Comparison of ENCODE assay signal across 10 cellular contexts in the genomic region with DNA sequence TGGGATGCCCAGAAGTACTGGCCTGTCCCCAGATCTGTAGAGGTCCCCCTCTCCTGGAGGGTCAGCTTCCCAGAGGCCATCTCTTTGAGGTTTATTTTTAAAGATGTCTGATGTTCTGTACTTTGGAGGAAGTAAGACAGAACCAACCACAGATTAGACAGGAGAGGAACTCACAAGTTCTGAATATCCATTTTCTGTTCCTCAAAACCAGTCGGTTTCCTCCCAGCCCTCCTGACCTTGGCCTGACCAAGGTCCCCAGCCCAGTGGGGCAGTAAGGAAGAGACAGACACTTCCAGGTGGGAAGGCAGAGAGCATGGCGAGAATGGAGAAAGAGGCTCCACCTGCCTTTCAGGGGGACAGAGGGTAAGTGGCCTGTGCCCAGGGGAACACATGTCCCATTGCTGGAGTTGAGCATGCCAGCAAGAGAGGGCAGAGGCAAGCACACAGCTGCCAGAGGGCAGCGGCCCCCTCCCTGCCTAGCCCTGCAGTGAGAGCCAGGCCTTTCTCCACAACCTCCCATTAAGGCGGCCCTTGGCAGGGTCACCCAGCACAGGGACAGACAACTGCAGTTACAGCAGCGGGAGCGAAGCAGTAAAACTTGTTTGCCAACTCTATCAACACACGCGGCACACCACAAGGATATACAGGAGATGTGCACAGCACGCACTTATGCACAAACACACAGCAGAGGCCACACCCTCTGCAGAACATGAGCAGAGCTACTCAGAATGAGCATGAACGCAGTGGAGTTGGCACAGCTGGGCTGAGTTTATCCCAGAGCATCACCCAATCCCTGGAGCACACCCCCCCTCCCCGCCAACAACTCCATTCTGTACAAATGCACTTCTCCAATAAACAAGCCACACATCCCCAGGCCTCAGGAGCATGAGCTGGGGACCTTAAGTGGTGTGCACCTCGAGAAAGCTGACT. TPM values are rescaled to one million over a fixed set of nuclear protein-coding genes. Genes with fewer than 3 reads are reported as not detected.
DNase-seq lines count a peak whose midpoint lies in the region; ATAC-seq and TF ChIP-seq lines count a peak whose summit lies in the region.
"Had no signal": no experiment of that assay in that cellular context is flagged by ENCODE, and none has a peak within 500 bp of the region (broad histone marks: within the 10 kb centered on the region; RNA-seq: fewer than 3 reads in every experiment).

No MANE protein-coding gene starts in this region.

- TF ChIP-seq CTCF in transverse colon (IDR thresholded peaks at IDR 0.05), result no peak
- no peak for TF ChIP-seq CTCF in osteoblast (IDR thresholded peaks at IDR 0.05; ENCODE audit: extremely low read depth, low read depth, low read length)

- TF ChIP-seq EP300 in transverse colon (IDR thresholded peaks at IDR 0.05; ENCODE audit: low read depth), result no peak

- H3K27me3 ChIP-seq in mesenchymal stem cell (ENCODE audit: control insufficient read depth in 1 of 2, insufficient read depth in 1 of 2, low read length in 2 of 2) (peaks cover 5 to 6% of the 10 kb centered on the region in 2 experiments), transverse colon (no peaks in the 10 kb centered on the region), osteoblast (ENCODE audit: insufficient read depth, low read length) (no peaks in the 10 kb centered on the region)

- no peak for ATAC-seq in GM19328 (IDR thresholded peaks at IDR 0.05; ENCODE audit: unreplicated experiment)
- no peak for ATAC-seq in GM19463 (IDR thresholded peaks at IDR 0.05; ENCODE audit: unreplicated experiment)
- ATAC-seq: A549 had no signal

- intact Hi-C loops in transverse colon (cut with DNase I; ENCODE audit: low total_unique reads), result no loop called here

- no peak for TF ChIP-seq POLR2A in transverse colon (IDR thresholded peaks at IDR 0.05)

- H3K4me3 ChIP-seq in mesenchymal stem cell (ENCODE audit: insufficient read depth in 1 of 2, low read depth in 1 of 2, low read length in 2 of 2), result no peak overlapping the region
- H3K4me3 ChIP-seq in transverse colon, result peak overlapping the region in 1 of 4 donors; percentile 2
- H3K4me3 ChIP-seq in osteoblast (ENCODE audit: insufficient read depth, low read length), result no peak overlapping the region
- H3K4me3 ChIP-seq: A549 had no signal

- H3K9me3 ChIP-seq in mesenchymal stem cell (ENCODE audit: control insufficient read depth, low read length), result no peaks in the 10 kb centered on the region
- no peaks in the 10 kb centered on the region for H3K9me3 ChIP-seq in transverse colon
- H3K9me3 ChIP-seq in osteoblast (ENCODE audit: low read depth, low read length), result no peaks in the 10 kb centered on the region
- H3K9me3 ChIP-seq: A549 had no signal

- H2BK12ac ChIP-seq in mesenchymal stem cell (ENCODE audit: low read length in 2 of 2), result peak overlapping the region; percentile 57 to 67

- DNase-seq in NCI-H345 (lab: John Stamatoyannopoulos, UW) (peak; percentile 28), NCI-H345 treated with DMSO at 0.1 percent for 48 hours (lab: John Stamatoyannopoulos, UW; ENCODE audit: unreplicated experiment) (no peak), anterior cingulate cortex (lab: John Stamatoyannopoulos, UW) (peak in 45 of 58 donors; percentile 6 to 85 (median 59)), mesenchymal stem cell (no peak), transverse colon (peak; percentile 74), osteoblast (ENCODE audit: insufficient read length, low spot score, missing footprints) (no peak)
- DNase-seq: NCI-H1436 treated with DMSO at 0.1 percent for 48 hours had no signal

- no peak overlapping the region for H2AK5ac ChIP-seq in mesenchymal stem cell (ENCODE audit: low read length, severe bottlenecking)

- H2BK15ac ChIP-seq in mesenchymal stem cell (ENCODE audit: low read depth, poor library complexity, severe bottlenecking), result peak overlapping the region; percentile 84

- peak overlapping the region in 1 of 2 experiments; percentile 21 for H3K4ac ChIP-seq in mesenchymal stem cell (ENCODE audit: low read depth in 1 of 2, low read length in 2 of 2)

- 91% methylated on average over 11 of the region's 12 CpGs for WGBS in mesenchymal stem cell
- WGBS in transverse colon (ENCODE audit: low coverage in 1 of 2), 2 donors, result 24% methylated on average over 12 of the region's 12 CpGs; no CpG with 5 or more reads in 1 of the 2 donors

- no peak overlapping the region for H2BK120ac ChIP-seq in mesenchymal stem cell (ENCODE audit: low read depth, low read length)

- no peaks in the 10 kb centered on the region for H3K79me1 ChIP-seq in mesenchymal stem cell (replicated peaks; ENCODE audit: low read length, poor library complexity, severe bottlenecking)

- peak overlapping the region; percentile 45 for H4K8ac ChIP-seq in mesenchymal stem cell (ENCODE audit: low read length)

- peak overlapping the region in 1 of 2 experiments; percentile 35 for H3K14ac ChIP-seq in mesenchymal stem cell (ENCODE audit: low read length in 2 of 2)

- no peak overlapping the region for H2BK5ac ChIP-seq in mesenchymal stem cell (ENCODE audit: low read depth, low read length, poor library complexity, severe bottlenecking)

- no peak overlapping the region for H3K27ac ChIP-seq in mesenchymal stem cell (ENCODE audit: low read length, poor library complexity, severe bottlenecking)
- H3K27ac ChIP-seq in transverse colon, result peak overlapping the region; percentile 73 to 84 (median 79)
- no peak overlapping the region for H3K27ac ChIP-seq in osteoblast (ENCODE audit: low read depth, low read length)
- H3K27ac ChIP-seq: A549 had no signal

- peaks cover 13% of the 10 kb centered on the region for H3K4me1 ChIP-seq in mesenchymal stem cell (ENCODE audit: control insufficient read depth, insufficient read depth, low read depth, low read length)
- H3K4me1 ChIP-seq in transverse colon, result peaks cover 30 to 59% (median 36%) of the 10 kb centered on the region in 4 donors
- peaks cover 12% of the 10 kb centered on the region for H3K4me1 ChIP-seq in osteoblast (ENCODE audit: insufficient read depth, low read length)

- H4K91ac ChIP-seq in mesenchymal stem cell (ENCODE audit: low read length), result peak overlapping the region; percentile 43

- peak overlapping the region; percentile 46 for H3K9ac ChIP-seq in mesenchymal stem cell (ENCODE audit: low read length)

- H2AFZ ChIP-seq in mesenchymal stem cell (ENCODE audit: low read depth, low read length) (no peak overlapping the region), osteoblast (ENCODE audit: low read length) (no peak overlapping the region)

- in situ Hi-C loops in transverse colon (cut with MboI; ENCODE audit: low pct_ligation_motif_present in 1 of 4, low pct_unique_long_range_greater_than_20kb in 1 of 4, low sequenced_read_pairs in 3 of 4), result no loop called here

- no peaks in the 10 kb centered on the region for H4K20me1 ChIP-seq in osteoblast (ENCODE audit: insufficient read depth, low read length)

- H3K4me2 ChIP-seq in mesenchymal stem cell (ENCODE audit: low read length, poor library complexity, severe bottlenecking) (no peak overlapping the region), osteoblast (ENCODE audit: insufficient read depth, low read length) (no peak overlapping the region)
- H3K4me2 ChIP-seq: A549 had no signal

- H3K79me2 ChIP-seq in osteoblast (ENCODE audit: insufficient read depth, low read length), result no peaks in the 10 kb centered on the region

- H3K36me3 ChIP-seq in mesenchymal stem cell (ENCODE audit: control insufficient read depth in 1 of 2, insufficient read depth in 2 of 2, low read depth in 1 of 2, low read length in 2 of 2) (no peaks in the 10 kb centered on the region), transverse colon (no peaks in the 10 kb centered on the region), osteoblast (ENCODE audit: insufficient read depth, low read length) (no peaks in the 10 kb centered on the region)

- peak overlapping the region in 1 of 2 experiments; percentile 46 for H3K18ac ChIP-seq in mesenchymal stem cell (ENCODE audit: low read depth in 1 of 2, low read length in 2 of 2)

- H3K23ac ChIP-seq in mesenchymal stem cell (ENCODE audit: low read length in 2 of 2), result peak overlapping the region in 1 of 2 experiments; percentile 54

RNA-seq across cellular contexts. Expression of a gene that starts 18.5 kb away (rescaled TPM):
- polyA plus RNA-seq in mesenchymal stem cell (2013, experiment 1 of 2), result 20.2 TPM
- 20.7 TPM for polyA plus RNA-seq in mesenchymal stem cell (2013, experiment 2 of 2)
- total RNA-seq in transverse colon (10 to 100 TPM in 3 of 4 donors, 1 to 10 TPM in 1; 3.6 to 23.9 (median 17.4) TPM), osteoblast (28.0 and 29.7 TPM in 2 replicates)

RNA-seq across cellular contexts. Expression of a gene that starts 30.5 kb away (rescaled TPM):
- 11.8 TPM for polyA plus RNA-seq in mesenchymal stem cell (2013, experiment 1 of 2)
- 10.8 TPM for polyA plus RNA-seq in mesenchymal stem cell (2013, experiment 2 of 2)
- 10 to 100 TPM in 3 of 4 donors, 1 to 10 TPM in 1; 9.7 to 55.3 (median 12.7) TPM for total RNA-seq in transverse colon
- total RNA-seq in osteoblast, result 5.1 and 5.9 TPM in 2 replicates

RNA-seq across cellular contexts. Expression of a gene that starts 44.5 kb away (rescaled TPM):
- 0.81 TPM for polyA plus RNA-seq in mesenchymal stem cell (2013, experiment 1 of 2)
- polyA plus RNA-seq in mesenchymal stem cell (2013, experiment 2 of 2), result 0.89 TPM
- total RNA-seq in transverse colon (10 to 100 TPM in 1 of 4 donors, 1 to 10 TPM in 3; 4.1 to 22.7 (median 7.0) TPM), osteoblast (1.8 and 2.1 TPM in 2 replicates)

Comparison
In these comparisons a context has a peak if more than half of its experiments do, and no peak if none do; other contexts are left out.
1. DNase-seq: peak in NCI-H345 (single experiment), anterior cingulate cortex (45 of 58) and transverse colon (single experiment); none in NCI-H345 treated with DMSO at 0.1 percent for 48 hours (single experiment), mesenchymal stem cell (single experiment) and osteoblast (single experiment).
2. H3K27ac ChIP-seq: peak in transverse colon (4 of 4); none in mesenchymal stem cell (single experiment) and osteoblast (single experiment).